ENCODE assay signal across 28 cellular contexts in the genomic region with DNA sequence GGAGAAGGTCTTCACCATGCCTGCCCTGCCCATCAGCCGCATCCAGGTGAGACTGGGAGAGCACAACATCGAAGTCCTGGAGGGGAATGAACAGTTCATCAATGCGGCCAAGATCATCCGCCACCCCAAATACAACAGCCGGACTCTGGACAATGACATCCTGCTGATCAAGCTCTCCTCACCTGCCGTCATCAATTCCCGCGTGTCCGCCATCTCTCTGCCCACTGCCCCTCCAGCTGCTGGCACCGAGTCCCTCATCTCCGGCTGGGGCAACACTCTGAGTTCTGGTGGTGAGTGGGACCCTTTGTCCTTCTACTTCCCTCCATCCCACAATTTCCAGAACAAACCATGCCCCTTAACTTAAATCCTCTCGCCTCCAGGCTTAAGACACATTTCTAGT. TPM values are rescaled to one million over a fixed set of nuclear protein-coding genes. Genes with fewer than 3 reads are reported as not detected.
A peak's percentile ranks its signal among the peaks of the same experiment; 100 is the strongest.
DNase-seq lines count a peak whose midpoint lies in the region; ATAC-seq lines count a peak whose summit lies in the region.
"Had no signal": no experiment of that assay in that cellular context is flagged by ENCODE, and none has a peak within 500 bp of the region (broad histone marks: within the 10 kb centered on the region; RNA-seq: fewer than 3 reads in every experiment).

No MANE protein-coding gene starts in this region.

- H4K8ac ChIP-seq in mesenchymal stem cell (ENCODE audit: low read length), result no peak overlapping the region

- DNase-seq in activated naive CD8-positive, alpha-beta T cell treated with anti-CD3 and anti-CD28 coated beads, Interleukin-2, amount 10 ng/mL, durations not matched to agents 7 days and 5 days, result no peak
- DNase-seq in activated naive CD8-positive, alpha-beta T cell treated with anti-CD3 and anti-CD28 coated beads for 36 hours, result no peak
- DNase-seq in mesenchymal stem cell, result no peak
- no peak for DNase-seq in NCI-H2029 treated with DMSO at 0.1 percent for 48 hours (lab: John Stamatoyannopoulos, UW)
- DNase-seq in activated naive CD4-positive, alpha-beta T cell treated with anti-CD3 and anti-CD28 coated beads for 36 hours, result no peak
- DNase-seq: AML-193; BE2C; C1 segment of cervical spinal cord; CD4-positive, alpha-beta memory T cell; CD4-positive, CD25-positive, alpha-beta regulatory T cell; CD8-positive, alpha-beta memory T cell; COR-L47; DMS 273 treated with DMSO at 0.1 percent for 48 hours; DMS153; DMS53; DMS79; DND-41; EL; GDM1 had no signal

- peaks cover 2% of the 10 kb centered on the region for H3K4me1 ChIP-seq in mesenchymal stem cell (ENCODE audit: control insufficient read depth, insufficient read depth, low read depth, low read length)
- H3K4me1 ChIP-seq: A549, BE2C had no signal

- H3K27me3 ChIP-seq in mesenchymal stem cell (ENCODE audit: control insufficient read depth in 1 of 2, insufficient read depth in 1 of 2, low read length in 2 of 2), result peaks cover 21 to 40% of the 10 kb centered on the region in 2 experiments
- H3K27me3 ChIP-seq: BE2C, BLaER1 had no signal

- no peak overlapping the region for H3K4me3 Mint-ChIP-seq in activated naive CD8-positive, alpha-beta T cell treated with anti-CD3 and anti-CD28 coated beads, Interleukin-2, amount 10 ng/mL, durations not matched to agents 7 days and 5 days
- no peak overlapping the region for H3K4me3 Mint-ChIP-seq in activated naive CD8-positive, alpha-beta T cell treated with anti-CD3 and anti-CD28 coated beads for 36 hours
- no peak overlapping the region for H3K4me3 Mint-ChIP-seq in stimulated activated memory B cell treated with anti-CD40 and anti-IgM and Interleukin-4, amounts not matched to agents 10 μg/mL and 1 μg/mL and 100 μg/mL, for 72 hours
- H3K4me3 Mint-ChIP-seq in activated naive CD4-positive, alpha-beta T cell treated with anti-CD3 and anti-CD28 coated beads for 36 hours, result no peak overlapping the region
- H3K4me3 Mint-ChIP-seq: CD14-positive monocyte; CD4-positive, alpha-beta memory T cell; CD4-positive, CD25-positive, alpha-beta regulatory T cell; CD8-positive, alpha-beta memory T cell had no signal

- H2BK15ac ChIP-seq in mesenchymal stem cell (ENCODE audit: low read depth, poor library complexity, severe bottlenecking), result no peak overlapping the region

- no peaks in the 10 kb centered on the region for H3K9me3 Mint-ChIP-seq in activated naive CD8-positive, alpha-beta T cell treated with anti-CD3 and anti-CD28 coated beads, Interleukin-2, amount 10 ng/mL, durations not matched to agents 7 days and 5 days
- H3K9me3 Mint-ChIP-seq in activated naive CD8-positive, alpha-beta T cell treated with anti-CD3 and anti-CD28 coated beads for 36 hours, result no peaks in the 10 kb centered on the region
- no peaks in the 10 kb centered on the region for H3K9me3 Mint-ChIP-seq in stimulated activated memory B cell treated with anti-CD40 and anti-IgM and Interleukin-4, amounts not matched to agents 10 μg/mL and 1 μg/mL and 100 μg/mL, for 72 hours
- H3K9me3 Mint-ChIP-seq in activated naive CD4-positive, alpha-beta T cell treated with anti-CD3 and anti-CD28 coated beads for 36 hours, result no peaks in the 10 kb centered on the region
- H3K9me3 Mint-ChIP-seq: CD4-positive, alpha-beta memory T cell; CD4-positive, CD25-positive, alpha-beta regulatory T cell; CD8-positive, alpha-beta memory T cell had no signal

- H2AFZ ChIP-seq in mesenchymal stem cell (ENCODE audit: low read depth, low read length), result no peak overlapping the region

- CTCF ChIA-PET in activated naive CD4-positive, alpha-beta T cell treated with anti-CD3 and anti-CD28 coated beads for 36 hours (lab: Charles Lee), result no interaction called here

- H3K9me3 ChIP-seq in mesenchymal stem cell (ENCODE audit: control insufficient read depth, low read length), result no peaks in the 10 kb centered on the region
- H3K9me3 ChIP-seq: A549, BE2C, BLaER1 had no signal

- no peak overlapping the region for H3K18ac ChIP-seq in mesenchymal stem cell (ENCODE audit: low read depth in 1 of 2, low read length in 2 of 2)

- H3K23ac ChIP-seq in mesenchymal stem cell (ENCODE audit: low read length in 2 of 2), result no peak overlapping the region

- H3K79me1 ChIP-seq in mesenchymal stem cell (replicated peaks; ENCODE audit: low read length, poor library complexity, severe bottlenecking), result no peaks in the 10 kb centered on the region

- H3K36me3 ChIP-seq in mesenchymal stem cell (ENCODE audit: control insufficient read depth in 1 of 2, insufficient read depth in 2 of 2, low read depth in 1 of 2, low read length in 2 of 2), result no peaks in the 10 kb centered on the region
- H3K36me3 ChIP-seq: BE2C, BLaER1 had no signal

- no peak overlapping the region for H2BK120ac ChIP-seq in mesenchymal stem cell (ENCODE audit: low read depth, low read length)

- 74% methylated on average over 11 of the region's 12 CpGs for WGBS in mesenchymal stem cell

- no peak overlapping the region for H3K4ac ChIP-seq in mesenchymal stem cell (ENCODE audit: low read depth in 1 of 2, low read length in 2 of 2)

- H4K91ac ChIP-seq in mesenchymal stem cell (ENCODE audit: low read length), result peak overlapping the region; percentile 34

- H2AK5ac ChIP-seq in mesenchymal stem cell (ENCODE audit: low read length, severe bottlenecking), result no peak overlapping the region

- intact Hi-C loops in activated naive CD4-positive, alpha-beta T cell treated with anti-CD3 and anti-CD28 coated beads for 36 hours (cut with micrococcal nuclease), result no loop called here

- POLR2A ChIA-PET in activated naive CD8-positive, alpha-beta T cell treated with anti-CD3 and anti-CD28 coated beads, Interleukin-2, amount 10 ng/mL, durations not matched to agents 7 days and 5 days (lab: Charles Lee), result no interaction called here

- H3K36me3 Mint-ChIP-seq in activated naive CD8-positive, alpha-beta T cell treated with anti-CD3 and anti-CD28 coated beads, Interleukin-2, amount 10 ng/mL, durations not matched to agents 7 days and 5 days, result peaks cover 3% of the 10 kb centered on the region
- peaks cover 2% of the 10 kb centered on the region for H3K36me3 Mint-ChIP-seq in activated naive CD8-positive, alpha-beta T cell treated with anti-CD3 and anti-CD28 coated beads for 36 hours
- H3K36me3 Mint-ChIP-seq in stimulated activated memory B cell treated with anti-CD40 and anti-IgM and Interleukin-4, amounts not matched to agents 10 μg/mL and 1 μg/mL and 100 μg/mL, for 72 hours, result no peaks in the 10 kb centered on the region
- no peaks in the 10 kb centered on the region for H3K36me3 Mint-ChIP-seq in activated naive CD4-positive, alpha-beta T cell treated with anti-CD3 and anti-CD28 coated beads for 36 hours (ENCODE audit: low read depth)
- H3K36me3 Mint-ChIP-seq: CD14-positive monocyte; CD4-positive, alpha-beta memory T cell; CD4-positive, CD25-positive, alpha-beta regulatory T cell; CD8-positive, alpha-beta memory T cell had no signal

- no peaks in the 10 kb centered on the region for H3K27me3 Mint-ChIP-seq in activated naive CD8-positive, alpha-beta T cell treated with anti-CD3 and anti-CD28 coated beads, Interleukin-2, amount 10 ng/mL, durations not matched to agents 7 days and 5 days
- H3K27me3 Mint-ChIP-seq in activated naive CD8-positive, alpha-beta T cell treated with anti-CD3 and anti-CD28 coated beads for 36 hours, result no peaks in the 10 kb centered on the region
- no peaks in the 10 kb centered on the region for H3K27me3 Mint-ChIP-seq in stimulated activated memory B cell treated with anti-CD40 and anti-IgM and Interleukin-4, amounts not matched to agents 10 μg/mL and 1 μg/mL and 100 μg/mL, for 72 hours
- peaks cover 2% of the 10 kb centered on the region for H3K27me3 Mint-ChIP-seq in activated naive CD4-positive, alpha-beta T cell treated with anti-CD3 and anti-CD28 coated beads for 36 hours (ENCODE audit: low read depth)
- H3K27me3 Mint-ChIP-seq: CD4-positive, alpha-beta memory T cell; CD4-positive, CD25-positive, alpha-beta regulatory T cell had no signal

- peak overlapping the region in 1 of 2 experiments; percentile 18 for H3K14ac ChIP-seq in mesenchymal stem cell (ENCODE audit: low read length in 2 of 2)

- no peak overlapping the region for H3K4me2 ChIP-seq in mesenchymal stem cell (ENCODE audit: low read length, poor library complexity, severe bottlenecking)
- H3K4me2 ChIP-seq: A549, BLaER1 had no signal

- H3K4me3 ChIP-seq in mesenchymal stem cell (ENCODE audit: insufficient read depth in 1 of 2, low read depth in 1 of 2, low read length in 2 of 2), result no peak overlapping the region
- H3K4me3 ChIP-seq: A549, BLaER1, GM12878 had no signal

- ATAC-seq in activated naive CD8-positive, alpha-beta T cell treated with anti-CD3 and anti-CD28 coated beads, Interleukin-2, amount 10 ng/mL, durations not matched to agents 7 days and 5 days (ENCODE audit: low read depth), result no peak
- no peak for ATAC-seq in stimulated activated memory B cell treated with anti-CD40 and anti-IgM and Interleukin-4, amounts not matched to agents 10 μg/mL and 1 μg/mL and 100 μg/mL, for 72 hours
- ATAC-seq: A549, GM12878 had no signal

- H3K9ac ChIP-seq in mesenchymal stem cell (ENCODE audit: low read length), result no peak overlapping the region
- H3K9ac ChIP-seq: BLaER1 had no signal

- H2BK5ac ChIP-seq in mesenchymal stem cell (ENCODE audit: low read depth, low read length, poor library complexity, severe bottlenecking), result no peak overlapping the region

- H2BK12ac ChIP-seq in mesenchymal stem cell (ENCODE audit: low read length in 2 of 2), result no peak overlapping the region

- peak overlapping the region; percentile 7 for H3K27ac Mint-ChIP-seq in activated naive CD8-positive, alpha-beta T cell treated with anti-CD3 and anti-CD28 coated beads, Interleukin-2, amount 10 ng/mL, durations not matched to agents 7 days and 5 days
- H3K27ac Mint-ChIP-seq in activated naive CD8-positive, alpha-beta T cell treated with anti-CD3 and anti-CD28 coated beads for 36 hours, result no peak overlapping the region
- H3K27ac Mint-ChIP-seq in stimulated activated memory B cell treated with anti-CD40 and anti-IgM and Interleukin-4, amounts not matched to agents 10 μg/mL and 1 μg/mL and 100 μg/mL, for 72 hours, result peak overlapping the region; percentile 18
- no peak overlapping the region for H3K27ac Mint-ChIP-seq in activated naive CD4-positive, alpha-beta T cell treated with anti-CD3 and anti-CD28 coated beads for 36 hours
- H3K27ac Mint-ChIP-seq: CD14-positive monocyte; CD4-positive, alpha-beta memory T cell; CD4-positive, CD25-positive, alpha-beta regulatory T cell had no signal

- H3K27ac ChIP-seq in mesenchymal stem cell (ENCODE audit: low read length, poor library complexity, severe bottlenecking), result no peak overlapping the region
- H3K27ac ChIP-seq: 22Rv1, A549, BLaER1 had no signal

- peaks cover 11% of the 10 kb centered on the region for H3K4me1 Mint-ChIP-seq in activated naive CD8-positive, alpha-beta T cell treated with anti-CD3 and anti-CD28 coated beads, Interleukin-2, amount 10 ng/mL, durations not matched to agents 7 days and 5 days
- H3K4me1 Mint-ChIP-seq in activated naive CD8-positive, alpha-beta T cell treated with anti-CD3 and anti-CD28 coated beads for 36 hours, result peaks cover 4% of the 10 kb centered on the region
- H3K4me1 Mint-ChIP-seq in stimulated activated memory B cell treated with anti-CD40 and anti-IgM and Interleukin-4, amounts not matched to agents 10 μg/mL and 1 μg/mL and 100 μg/mL, for 72 hours, result peaks cover 37% of the 10 kb centered on the region
- H3K4me1 Mint-ChIP-seq in activated naive CD4-positive, alpha-beta T cell treated with anti-CD3 and anti-CD28 coated beads for 36 hours (ENCODE audit: low read depth), result peaks cover 11% of the 10 kb centered on the region
- H3K4me1 Mint-ChIP-seq: CD14-positive monocyte had no signal

RNA-seq across cellular contexts. Expression of gene PRSS2, which starts 2.5 kb away (rescaled TPM):
- total RNA-seq in activated naive CD8-positive, alpha-beta T cell treated with anti-CD3 and anti-CD28 coated beads, Interleukin-2, amount 10 ng/mL, durations not matched to agents 7 days and 5 days, result not detected
- total RNA-seq in activated naive CD8-positive, alpha-beta T cell treated with anti-CD3 and anti-CD28 coated beads for 36 hours, result not detected
- polyA plus RNA-seq in mesenchymal stem cell (2013, experiment 1 of 2), result not detected
- polyA plus RNA-seq in mesenchymal stem cell (2013, experiment 2 of 2), result not detected
- total RNA-seq in activated naive CD4-positive, alpha-beta T cell treated with anti-CD3 and anti-CD28 coated beads for 36 hours, result under 1 TPM in 1 of 2 experiments, not detected in 1; 0.50 TPM
- total RNA-seq: A172; CD4-positive, alpha-beta memory T cell; CD8-positive, alpha-beta memory T cell; Daoy; G401 had no signal
- polyA plus RNA-seq: A549; CD14-positive monocyte; CD4-positive, alpha-beta memory T cell; CD8-positive, alpha-beta memory T cell had no signal

RNA-seq across cellular contexts. Expression of gene PRSS1, which starts 24.0 kb away (rescaled TPM):
- not detected for total RNA-seq in activated naive CD8-positive, alpha-beta T cell treated with anti-CD3 and anti-CD28 coated beads, Interleukin-2, amount 10 ng/mL, durations not matched to agents 7 days and 5 days
- not detected for total RNA-seq in activated naive CD8-positive, alpha-beta T cell treated with anti-CD3 and anti-CD28 coated beads for 36 hours
- polyA plus RNA-seq in mesenchymal stem cell (2013, experiment 1 of 2), result not detected
- polyA plus RNA-seq in mesenchymal stem cell (2013, experiment 2 of 2), result not detected
- total RNA-seq in activated naive CD4-positive, alpha-beta T cell treated with anti-CD3 and anti-CD28 coated beads for 36 hours, result not detected
- total RNA-seq: A172; CD4-positive, CD25-positive, alpha-beta regulatory T cell; CD8-positive, alpha-beta memory T cell; Daoy; G401 had no signal
- polyA plus RNA-seq: A549; CD14-positive monocyte; CD4-positive, alpha-beta memory T cell; CD8-positive, alpha-beta memory T cell; GM12878 had no signal

Comparison
In these comparisons a context has a peak if more than half of its experiments do, and no peak if none do; other contexts are left out.
1. H3K27ac Mint-ChIP-seq: peak in activated naive CD8-positive, alpha-beta T cell treated with anti-CD3 and anti-CD28 coated beads, Interleukin-2, amount 10 ng/mL, durations not matched to agents 7 days and 5 days (single experiment) and stimulated activated memory B cell treated with anti-CD40 and anti-IgM and Interleukin-4, amounts not matched to agents 10 μg/mL and 1 μg/mL and 100 μg/mL, for 72 hours (single experiment); none in activated naive CD8-positive, alpha-beta T cell treated with anti-CD3 and anti-CD28 coated beads for 36 hours (single experiment) and activated naive CD4-positive, alpha-beta T cell treated with anti-CD3 and anti-CD28 coated beads for 36 hours (single experiment).